In genomic region chr11:6988506-6988905, GRCh38 we compare ENCODE assay signal across 21 cellular contexts. TPM values are rescaled to one million over a fixed set of nuclear protein-coding genes. Genes with fewer than 3 reads are reported as not detected.
DNase-seq lines count a peak whose midpoint lies in the region; ATAC-seq, FAIRE-seq and TF ChIP-seq lines count a peak whose summit lies in the region.
"Had no signal": no experiment of that assay in that cellular context is flagged by ENCODE, and none has a peak within 500 bp of the region (broad histone marks: within the 10 kb centered on the region; RNA-seq: fewer than 3 reads in every experiment).

No MANE protein-coding gene starts in this region.

- no peak overlapping the region for H3K14ac ChIP-seq in mesenchymal stem cell (ENCODE audit: low read length in 2 of 2)

- no peak overlapping the region for H3K4me3 ChIP-seq in K562
- H3K4me3 ChIP-seq in mesenchymal stem cell (ENCODE audit: insufficient read depth in 1 of 2, low read depth in 1 of 2, low read length in 2 of 2): no peak overlapping the region
- H3K4me3 ChIP-seq in HepG2 (replicated peaks in 1 of 3; ENCODE audit: insufficient read depth in 1 of 3, low read depth in 2 of 3, low read length in 3 of 3): no peak overlapping the region
- H3K4me3 ChIP-seq: GM12878 had no signal

- no peak overlapping the region for H2BK120ac ChIP-seq in mesenchymal stem cell (ENCODE audit: low read depth, low read length)

- in situ Hi-C loops in K562 (cut with MboI) (no loop called here), HepG2 (cut with HindIII; ENCODE audit: extremely low pct_ligation_motif_present, low pct_unique_long_range_greater_than_20kb) (no loop called here)

- BruUV-seq in K562 (replicated peaks; lab: Mats Ljungman, UMichigan) (no TSS peak), HepG2 (replicated peaks; lab: Mats Ljungman, UMichigan) (no TSS peak)

- H2BK15ac ChIP-seq in mesenchymal stem cell (ENCODE audit: low read depth, poor library complexity, severe bottlenecking): no peak overlapping the region

- no peak overlapping the region for H3K18ac ChIP-seq in mesenchymal stem cell (ENCODE audit: low read depth in 1 of 2, low read length in 2 of 2)

- no peak for TF ChIP-seq CTCF in K562 (IDR thresholded peaks at IDR 0.05 in 2 of 3, conservative IDR thresholded peaks at IDR 0.05 in 1 of 3; ENCODE audit: insufficient read depth in 2 of 3, low read depth in 1 of 3, low read length in 3 of 3)
- no peak for TF ChIP-seq CTCF in HepG2 (CRISPR knock-in tag; IDR thresholded peaks at IDR 0.05)

- no peak for TF ChIP-seq RAD21 in K562 (CRISPR knock-in tag; conservative IDR thresholded peaks at IDR 0.05 in 1 of 2, IDR thresholded peaks at IDR 0.05 in 1 of 2)
- TF ChIP-seq RAD21 in HepG2 (CRISPR knock-in tag; IDR thresholded peaks at IDR 0.05): no peak

- H3K36me3 ChIP-seq in K562 (ENCODE audit: control insufficient read depth, insufficient read depth, low read length): no peaks in the 10 kb centered on the region; the same call in 2 of the 3 replicates
- H3K36me3 ChIP-seq in mesenchymal stem cell (ENCODE audit: control insufficient read depth in 1 of 2, insufficient read depth in 2 of 2, low read depth in 1 of 2, low read length in 2 of 2): no peaks in the 10 kb centered on the region
- no peaks in the 10 kb centered on the region for H3K36me3 ChIP-seq in HepG2 (replicated peaks in 1 of 2; ENCODE audit: control insufficient read depth in 1 of 2, insufficient read depth in 2 of 2, low read length in 2 of 2)

- H3K9me1 ChIP-seq in K562 (ENCODE audit: control insufficient read depth, insufficient read depth, low read length): no peaks in the 10 kb centered on the region

- H3K9me3 ChIP-seq in K562 (replicated peaks; ENCODE audit: control insufficient read depth, insufficient read depth, low read depth, low read length) (no peaks in the 10 kb centered on the region), mesenchymal stem cell (ENCODE audit: control insufficient read depth, low read length) (no peaks in the 10 kb centered on the region), HepG2 (ENCODE audit: low read length) (no peaks in the 10 kb centered on the region)

- H3K9me3 Mint-ChIP-seq in activated CD4-positive, alpha-beta T cell treated with anti-CD3 and anti-CD28 coated beads, Interleukin-2, amount 10 ng/mL, durations not matched to agents 7 days and 5 days: no peaks in the 10 kb centered on the region

- H4K8ac ChIP-seq in mesenchymal stem cell (ENCODE audit: low read length): no peak overlapping the region

- peaks cover 0 to 4% of the 10 kb centered on the region in 2 experiments; a peak in 1 of 5 replicates for H3K4me1 ChIP-seq in K562 (replicated peaks in 1 of 2; ENCODE audit: control insufficient read depth in 2 of 2, insufficient read depth in 2 of 2, low read length in 2 of 2)
- peaks cover 2% of the 10 kb centered on the region for H3K4me1 ChIP-seq in mesenchymal stem cell (ENCODE audit: control insufficient read depth, insufficient read depth, low read depth, low read length)
- no peaks in the 10 kb centered on the region for H3K4me1 ChIP-seq in HepG2 (ENCODE audit: insufficient read depth, low read length)

- H2AK5ac ChIP-seq in mesenchymal stem cell (ENCODE audit: low read length, severe bottlenecking): no peak overlapping the region

- no peak overlapping the region for H3K4me3 Mint-ChIP-seq in activated CD4-positive, alpha-beta T cell treated with anti-CD3 and anti-CD28 coated beads, Interleukin-2, amount 10 ng/mL, durations not matched to agents 7 days and 5 days
- H3K4me3 Mint-ChIP-seq: CD4-positive, CD25-positive, alpha-beta regulatory T cell had no signal

- no peak overlapping the region for H4K91ac ChIP-seq in mesenchymal stem cell (ENCODE audit: low read length)

- TF ChIP-seq EP300 in K562 (IDR thresholded peaks at IDR 0.05; ENCODE audit: low read length) (no peak), HepG2 (IDR thresholded peaks at IDR 0.05; ENCODE audit: low read depth in 2 of 2, low read length in 2 of 2) (no peak), HepG2 (CRISPR knock-in tag; IDR thresholded peaks at IDR 0.05; ENCODE audit: borderline replicate concordance) (no peak)

- DNase-seq in EH (ENCODE audit: low read depth) (peak; percentile 52), LHCN-M2 (ENCODE audit: low read depth) (peak; percentile 12), K562 (ENCODE audit: extremely low read depth in 1 of 4, low spot score in 3 of 4) (no peak), mesenchymal stem cell (no peak), NCI-H345 (lab: John Stamatoyannopoulos, UW) (no peak), HepG2 (ENCODE audit: low spot score) (no peak)
- DNase-seq in activated CD4-positive, alpha-beta T cell treated with anti-CD3 and anti-CD28 coated beads, Interleukin-2, amount 10 ng/mL, durations not matched to agents 7 days and 5 days: no peak
- DNase-seq in activated CD4-positive, alpha-beta T cell treated with anti-CD3 and anti-CD28 coated beads, Interleukin-2, amount 50 U/mL, for 48 hours: no peak
- DNase-seq: CD4-positive, CD25-positive, alpha-beta regulatory T cell; GOT3; Kasumi-1; NCI-H1092; NCI-H1436; NCI-H187 treated with DMSO at 0.1 percent for 48 hours; NCI-H524; NCI-H82 had no signal

- POLR2A ChIA-PET in K562 (lab: Yijun Ruan, JAX) (no interaction called here), HepG2 (lab: Yijun Ruan, JAX) (no interaction called here)
- POLR2A ChIA-PET in activated CD4-positive, alpha-beta T cell treated with anti-CD3 and anti-CD28 coated beads, Interleukin-2, amount 10 ng/mL, durations not matched to agents 7 days and 5 days (lab: Charles Lee): no interaction called here

- peak; percentile 61 for FAIRE-seq in K562 (lab: Jason Lieb, UNC)
- FAIRE-seq in HepG2 (lab: Jason Lieb, UNC): no peak
- FAIRE-seq: A204.1, GM12878 had no signal

- H2BK5ac ChIP-seq in mesenchymal stem cell (ENCODE audit: low read depth, low read length, poor library complexity, severe bottlenecking): peak overlapping the region; percentile 57

- no peaks in the 10 kb centered on the region for H3K4me1 Mint-ChIP-seq in activated CD4-positive, alpha-beta T cell treated with anti-CD3 and anti-CD28 coated beads, Interleukin-2, amount 10 ng/mL, durations not matched to agents 7 days and 5 days
- H3K4me1 Mint-ChIP-seq: CD4-positive, CD25-positive, alpha-beta regulatory T cell had no signal

- no peak overlapping the region for H3K9ac ChIP-seq in K562 (ENCODE audit: insufficient read depth in 1 of 2, low read depth in 2 of 2, low read length in 2 of 2)
- no peak overlapping the region for H3K9ac ChIP-seq in mesenchymal stem cell (ENCODE audit: low read length)
- H3K9ac ChIP-seq in HepG2 (ENCODE audit: insufficient read depth, low read depth, low read length): no peak overlapping the region

- H3K79me1 ChIP-seq in mesenchymal stem cell (replicated peaks; ENCODE audit: low read length, poor library complexity, severe bottlenecking): no peaks in the 10 kb centered on the region

- H2AFZ ChIP-seq in K562 (ENCODE audit: low read depth, low read length): no peak overlapping the region
- H2AFZ ChIP-seq in mesenchymal stem cell (ENCODE audit: low read depth, low read length): no peak overlapping the region
- no peak overlapping the region for H2AFZ ChIP-seq in HepG2 (ENCODE audit: low read length)

- no peak overlapping the region for H3K27ac Mint-ChIP-seq in activated CD4-positive, alpha-beta T cell treated with anti-CD3 and anti-CD28 coated beads, Interleukin-2, amount 10 ng/mL, durations not matched to agents 7 days and 5 days
- H3K27ac Mint-ChIP-seq: CD4-positive, CD25-positive, alpha-beta regulatory T cell had no signal

- H3K27me3 Mint-ChIP-seq in activated CD4-positive, alpha-beta T cell treated with anti-CD3 and anti-CD28 coated beads, Interleukin-2, amount 10 ng/mL, durations not matched to agents 7 days and 5 days: no peaks in the 10 kb centered on the region
- H3K27me3 Mint-ChIP-seq: CD4-positive, CD25-positive, alpha-beta regulatory T cell had no signal

- no peak overlapping the region for H3K27ac ChIP-seq in K562 (ENCODE audit: extremely low read depth, low read depth, low read length)
- H3K27ac ChIP-seq in mesenchymal stem cell (ENCODE audit: low read length, poor library complexity, severe bottlenecking): no peak overlapping the region
- H3K27ac ChIP-seq in HepG2 (ENCODE audit: extremely low read length, insufficient read depth, low read length): no peak overlapping the region

- H3K4me2 ChIP-seq in K562 (ENCODE audit: insufficient read depth, low read length) (no peak overlapping the region), mesenchymal stem cell (ENCODE audit: low read length, poor library complexity, severe bottlenecking) (no peak overlapping the region), HepG2 (ENCODE audit: low read depth, low read length) (no peak overlapping the region)

- TF ChIP-seq POLR2A in K562 (conservative IDR thresholded peaks at IDR 0.05): no peak
- TF ChIP-seq POLR2A in HepG2 (IDR thresholded peaks at IDR 0.05; ENCODE audit: insufficient read depth in 1 of 2, low read depth in 2 of 2, low read length in 2 of 2): no peak

- CTCF ChIA-PET in K562 (lab: Yijun Ruan, JAX; ENCODE audit: low intra/inter-chr PET ratio) (no interaction called here), HepG2 (lab: Yijun Ruan, JAX; ENCODE audit: low intra/inter-chr PET ratio, low total read pairs) (no interaction called here)
- CTCF ChIA-PET in activated CD4-positive, alpha-beta T cell treated with anti-CD3 and anti-CD28 coated beads, Interleukin-2, amount 10 ng/mL, durations not matched to agents 7 days and 5 days (lab: Charles Lee): no interaction called here

- intact Hi-C loops in K562 (cut with micrococcal nuclease) (no loop called here), HepG2 (cut with micrococcal nuclease; ENCODE audit: unreplicated experiment) (no loop called here)

- H4K20me1 ChIP-seq in K562 (replicated peaks; ENCODE audit: control insufficient read depth, insufficient read depth, low read length): no peaks in the 10 kb centered on the region
- H4K20me1 ChIP-seq in HepG2 (ENCODE audit: insufficient read depth, low read length): no peaks in the 10 kb centered on the region

- H3K4ac ChIP-seq in mesenchymal stem cell (ENCODE audit: low read depth in 1 of 2, low read length in 2 of 2): no peak overlapping the region

- H3K27me3 ChIP-seq in K562 (ENCODE audit: control insufficient read depth in 2 of 2, insufficient read depth in 2 of 2, low read length in 2 of 2) (no peaks in the 10 kb centered on the region), mesenchymal stem cell (ENCODE audit: control insufficient read depth in 1 of 2, insufficient read depth in 1 of 2, low read length in 2 of 2) (no peaks in the 10 kb centered on the region), HepG2 (ENCODE audit: control insufficient read depth in 1 of 2, insufficient read depth in 2 of 2, low read length in 2 of 2) (no peaks in the 10 kb centered on the region)

- no peak overlapping the region for H3K23ac ChIP-seq in mesenchymal stem cell (ENCODE audit: low read length in 2 of 2)

- H3K79me2 ChIP-seq in K562 (ENCODE audit: control insufficient read depth, insufficient read depth, low read length) (no peaks in the 10 kb centered on the region), HepG2 (ENCODE audit: insufficient read depth, low read length) (no peaks in the 10 kb centered on the region)

- ATAC-seq in K562 (no peak), HepG2 (no peak)
- ATAC-seq: HCT116, Panc1, SK-N-SH treated with all-trans-retinoic acid at 6 μM for 48 hours had no signal

- H2BK12ac ChIP-seq in mesenchymal stem cell (ENCODE audit: low read length in 2 of 2): no peak overlapping the region

- H3K36me3 Mint-ChIP-seq in activated CD4-positive, alpha-beta T cell treated with anti-CD3 and anti-CD28 coated beads, Interleukin-2, amount 10 ng/mL, durations not matched to agents 7 days and 5 days (ENCODE audit: low read depth): no peaks in the 10 kb centered on the region
- H3K36me3 Mint-ChIP-seq: CD4-positive, CD25-positive, alpha-beta regulatory T cell had no signal

RNA-seq across cellular contexts. Expression of gene ZNF214, which starts 31.6 kb away (rescaled TPM):
- total RNA-seq in LHCN-M2 (2014; rRNA removed) (1.1 and 1.5 TPM in 2 replicates), K562 (2014; rRNA removed) (0.08 and 0.41 TPM in 2 replicates), K562 (2014; rRNA removed; fragmentation: Illumina TruSeq; extraction: Trizol) (0.36 and 0.38 TPM in 2 replicates), K562 (2015; rRNA removed; fragmentation: Illumina TruSeq; extraction: Trizol) (0.15 and 0.36 TPM in 2 replicates), K562 (2021) (0.29 TPM in 2 replicates), HepG2 (2016; rRNA removed; fragmentation: Illumina TruSeq; extraction: Trizol) (1.9 and 2.6 TPM in 2 replicates)
- polyA plus RNA-seq in LHCN-M2 (2012): 0.43 TPM
- not detected in 2 replicates for total RNA-seq in K562 (2011; cell fraction: chromatin; rRNA removed; ENCODE audit: low replicate concordance)
- total RNA-seq in K562 (2011; cell fraction: nucleolus; rRNA removed): 0.17 TPM in 1 of 2 replicates, not detected in the other
- not detected in 2 replicates for total RNA-seq in K562 (2011; cell fraction: nucleoplasm; rRNA removed)
- polyA plus RNA-seq in K562 (2011; rRNA removed) (0.11 and 0.24 TPM in 2 replicates), K562 (2014; fragmentation: Illumina TruSeq; extraction: Trizol) (0.30 and 0.40 TPM in 2 replicates), K562 (2014; fragmentation: Nextera tagmentation; extraction: Ambion mirVana) (under 1 TPM; 0.06 to 0.11 TPM), K562 (2014; rRNA removed) (not detected in 2 replicates), HepG2 (2011; rRNA removed) (0.28 and 0.42 TPM in 2 replicates)
- not detected in 2 replicates for polyA plus RNA-seq in K562 (2011; cell fraction: cytosol; rRNA removed)
- polyA plus RNA-seq in K562 (2011; cell fraction: nucleus; rRNA removed): 0.10 TPM in 1 of 2 replicates, not detected in the other
- 0.22 and 0.78 TPM in 2 replicates for polyA plus RNA-seq in K562 (2012)
- polyA minus RNA-seq in K562 (2011; rRNA and poly(A)+ RNA removed): 0.30 TPM in 1 of 2 replicates, not detected in the other
- polyA minus RNA-seq in K562 (2011; cell fraction: cytosol; rRNA and poly(A)+ RNA removed): not detected in 2 replicates
- polyA minus RNA-seq in K562 (2011; cell fraction: nucleus; rRNA and poly(A)+ RNA removed): 0.13 and 0.44 TPM in 2 replicates
- polyA plus RNA-seq in mesenchymal stem cell (2013, experiment 1 of 2): 0.70 TPM
- polyA plus RNA-seq in mesenchymal stem cell (2013, experiment 2 of 2): 0.81 TPM
- total RNA-seq in activated CD4-positive, alpha-beta T cell treated with anti-CD3 and anti-CD28 coated beads, Interleukin-2, amount 10 ng/mL, durations not matched to agents 7 days and 5 days: not detected
- total RNA-seq in HepG2 (2016; cell fraction: cytosol; rRNA removed; fragmentation: Illumina TruSeq; extraction: Trizol; ENCODE audit: low read depth): 0.30 and 1.1 TPM in 2 replicates
- 2.1 and 2.9 TPM in 2 replicates for total RNA-seq in HepG2 (2016; cell fraction: insoluble cytoplasmic fraction; rRNA removed; fragmentation: Illumina TruSeq; extraction: Trizol)
- 1.2 and 1.4 TPM in 2 replicates for total RNA-seq in HepG2 (2016; cell fraction: membrane; rRNA removed; fragmentation: Illumina TruSeq; extraction: Trizol)
- 2.7 TPM in 2 replicates for total RNA-seq in HepG2 (2016; cell fraction: nucleus; rRNA removed; fragmentation: Illumina TruSeq; extraction: Trizol)
- 0.25 and 0.29 TPM in 2 replicates for polyA plus RNA-seq in HepG2 (2011; cell fraction: cytosol; rRNA removed)
- 0.43 TPM in 1 of 2 replicates, not detected in the other for polyA plus RNA-seq in HepG2 (2011; cell fraction: nucleus; rRNA removed)
- polyA plus RNA-seq in HepG2 (2012): 0.17 and 0.24 TPM in 2 replicates
- polyA plus RNA-seq in HepG2 (2016; cell fraction: cytosol; fragmentation: Illumina TruSeq; extraction: Trizol; ENCODE audit: low read depth): 0.80 and 1.1 TPM in 2 replicates
- 1.1 and 1.2 TPM in 2 replicates for polyA plus RNA-seq in HepG2 (2016; cell fraction: insoluble cytoplasmic fraction; fragmentation: Illumina TruSeq; extraction: Trizol; ENCODE audit: low read depth)
- 0.47 and 0.81 TPM in 2 replicates for polyA plus RNA-seq in HepG2 (2016; cell fraction: membrane; fragmentation: Illumina TruSeq; extraction: Trizol; ENCODE audit: low read depth)
- polyA plus RNA-seq in HepG2 (2016; cell fraction: nucleus; fragmentation: Illumina TruSeq; extraction: Trizol; ENCODE audit: insufficient read depth, low read depth): 1.5 and 2.3 TPM in 2 replicates
- polyA minus RNA-seq in HepG2 (2011; rRNA and poly(A)+ RNA removed; ENCODE audit: low replicate concordance): 1.1 TPM in 1 of 2 replicates, not detected in the other
- polyA minus RNA-seq in HepG2 (2011; cell fraction: cytosol; rRNA and poly(A)+ RNA removed): 0.35 and 0.40 TPM in 2 replicates
- polyA minus RNA-seq in HepG2 (2011; cell fraction: nucleus; rRNA and poly(A)+ RNA removed): 3.9 and 5.7 TPM in 2 replicates
- total RNA-seq: CD4-positive, CD25-positive, alpha-beta regulatory T cell had no signal
- polyA plus RNA-seq: CD4-positive, CD25-positive, alpha-beta regulatory T cell; GM12878 had no signal

RNA-seq across cellular contexts. Expression of gene NLRP14, which starts 31.8 kb away (rescaled TPM):
- total RNA-seq in LHCN-M2 (2014; rRNA removed) (not detected in 2 replicates), K562 (2014; rRNA removed) (0.41 and 0.45 TPM in 2 replicates), K562 (2014; rRNA removed; fragmentation: Illumina TruSeq; extraction: Trizol) (1.2 TPM in 2 replicates), K562 (2015; rRNA removed; fragmentation: Illumina TruSeq; extraction: Trizol) (0.98 and 1.1 TPM in 2 replicates), K562 (2021) (0.65 and 0.73 TPM in 2 replicates), HepG2 (2016; rRNA removed; fragmentation: Illumina TruSeq; extraction: Trizol) (not detected in 2 replicates)
- not detected for polyA plus RNA-seq in LHCN-M2 (2012)
- 1.2 and 3.7 TPM in 2 replicates for total RNA-seq in K562 (2011; cell fraction: chromatin; rRNA removed; ENCODE audit: low replicate concordance)
- total RNA-seq in K562 (2011; cell fraction: nucleolus; rRNA removed): 0.67 and 0.79 TPM in 2 replicates
- 0.84 and 1.0 TPM in 2 replicates for total RNA-seq in K562 (2011; cell fraction: nucleoplasm; rRNA removed)
- polyA plus RNA-seq in K562 (2011; rRNA removed) (0.50 and 0.54 TPM in 2 replicates), K562 (2014; fragmentation: Illumina TruSeq; extraction: Trizol) (0.46 and 0.48 TPM in 2 replicates), K562 (2014; fragmentation: Nextera tagmentation; extraction: Ambion mirVana) (under 1 TPM; 0.27 to 0.36 TPM), K562 (2014; rRNA removed) (0.57 and 0.58 TPM in 2 replicates), HepG2 (2011; rRNA removed) (not detected in 2 replicates)
- 0.07 and 0.25 TPM in 2 replicates for polyA plus RNA-seq in K562 (2011; cell fraction: cytosol; rRNA removed)
- 0.77 and 1.2 TPM in 2 replicates for polyA plus RNA-seq in K562 (2011; cell fraction: nucleus; rRNA removed)
- 0.18 TPM in 2 replicates for polyA plus RNA-seq in K562 (2012)
- polyA minus RNA-seq in K562 (2011; rRNA and poly(A)+ RNA removed): 1.8 and 4.2 TPM in 2 replicates
- 0.48 TPM in 1 of 2 replicates, not detected in the other for polyA minus RNA-seq in K562 (2011; cell fraction: cytosol; rRNA and poly(A)+ RNA removed)
- 2.3 and 6.3 TPM in 2 replicates for polyA minus RNA-seq in K562 (2011; cell fraction: nucleus; rRNA and poly(A)+ RNA removed)
- not detected for polyA plus RNA-seq in mesenchymal stem cell (2013, experiment 1 of 2)
- 0.01 TPM for polyA plus RNA-seq in mesenchymal stem cell (2013, experiment 2 of 2)
- total RNA-seq in activated CD4-positive, alpha-beta T cell treated with anti-CD3 and anti-CD28 coated beads, Interleukin-2, amount 10 ng/mL, durations not matched to agents 7 days and 5 days: under 1 TPM in 1 of 2 experiments, not detected in 1; 0.05 TPM
- total RNA-seq in HepG2 (2016; cell fraction: cytosol; rRNA removed; fragmentation: Illumina TruSeq; extraction: Trizol; ENCODE audit: low read depth): not detected in 2 replicates
- not detected in 2 replicates for total RNA-seq in HepG2 (2016; cell fraction: insoluble cytoplasmic fraction; rRNA removed; fragmentation: Illumina TruSeq; extraction: Trizol)
- total RNA-seq in HepG2 (2016; cell fraction: membrane; rRNA removed; fragmentation: Illumina TruSeq; extraction: Trizol): not detected in 2 replicates
- total RNA-seq in HepG2 (2016; cell fraction: nucleus; rRNA removed; fragmentation: Illumina TruSeq; extraction: Trizol): not detected in 2 replicates
- not detected in 2 replicates for polyA plus RNA-seq in HepG2 (2011; cell fraction: cytosol; rRNA removed)
- not detected in 2 replicates for polyA plus RNA-seq in HepG2 (2011; cell fraction: nucleus; rRNA removed)
- not detected in 2 replicates for polyA plus RNA-seq in HepG2 (2012)
- not detected in 2 replicates for polyA plus RNA-seq in HepG2 (2016; cell fraction: cytosol; fragmentation: Illumina TruSeq; extraction: Trizol; ENCODE audit: low read depth)
- polyA plus RNA-seq in HepG2 (2016; cell fraction: insoluble cytoplasmic fraction; fragmentation: Illumina TruSeq; extraction: Trizol; ENCODE audit: low read depth): not detected in 2 replicates
- not detected in 2 replicates for polyA plus RNA-seq in HepG2 (2016; cell fraction: membrane; fragmentation: Illumina TruSeq; extraction: Trizol; ENCODE audit: low read depth)
- polyA plus RNA-seq in HepG2 (2016; cell fraction: nucleus; fragmentation: Illumina TruSeq; extraction: Trizol; ENCODE audit: insufficient read depth, low read depth): not detected in 2 replicates
- polyA minus RNA-seq in HepG2 (2011; rRNA and poly(A)+ RNA removed; ENCODE audit: low replicate concordance): not detected in 2 replicates
- polyA minus RNA-seq in HepG2 (2011; cell fraction: cytosol; rRNA and poly(A)+ RNA removed): not detected in 2 replicates
- polyA minus RNA-seq in HepG2 (2011; cell fraction: nucleus; rRNA and poly(A)+ RNA removed): not detected in 2 replicates
- total RNA-seq: CD4-positive, CD25-positive, alpha-beta regulatory T cell had no signal
- polyA plus RNA-seq: CD4-positive, CD25-positive, alpha-beta regulatory T cell had no signal

Comparison
In these comparisons a context has a peak if more than half of its experiments do, and no peak if none do; other contexts are left out.
1. DNase-seq: peak in EH (single experiment) and LHCN-M2 (single experiment); none in K562 (0 of 4), mesenchymal stem cell (single experiment), NCI-H345 (single experiment), activated CD4-positive, alpha-beta T cell treated with anti-CD3 and anti-CD28 coated beads, Interleukin-2, amount 10 ng/mL, durations not matched to agents 7 days and 5 days (single experiment), HepG2 (single experiment) and activated CD4-positive, alpha-beta T cell treated with anti-CD3 and anti-CD28 coated beads, Interleukin-2, amount 50 U/mL, for 48 hours (0 of 2).